Comparison of ENCODE assay signal across 28 cellular contexts in genomic region chr4:128946929-128947328, GRCh38.
"Had no signal": no experiment of that assay in that cellular context is flagged by ENCODE, and none has a peak within 500 bp of the region (broad histone marks: within the 10 kb centered on the region; RNA-seq: fewer than 3 reads in every experiment).

No MANE protein-coding gene starts in this region.

- H3K27ac Mint-ChIP-seq: naive thymus-derived CD8-positive, alpha-beta T cell; natural killer cell treated with Interleukin-12 subunit alpha and Interleukin-12 subunit beta and Interleukin-15 and Interleukin-18, amount 100 ng/mL, for 72 hours; nephron progenitor cell; stimulated activated effector memory CD8-positive, alpha-beta T cell treated with anti-CD3 and anti-CD28 coated beads, Interleukin-12 subunit alpha, Interleukin-12 subunit beta, amount 100 ng/mL, for 72 hours; stimulated activated naive B cell treated with anti-CD40 and anti-IgM and Interleukin-4, amounts not matched to agents 10 μg/mL and 1 μg/mL and 100 μg/mL, for 72 hours; stimulated activated naive CD8-positive, alpha-beta T cell treated with anti-CD3 and anti-CD28 coated beads, Interleukin-15, Interleukin-2, amounts not matched to agents 100 ng/mL and 50 ng/mL, for 24 hours had no signal

- H3K27me3 ChIP-seq: neutrophil, pancreas, stomach, thyroid gland, tibial nerve, upper lobe of left lung, vagina had no signal

- H3K27me3 Mint-ChIP-seq: naive B cell; naive thymus-derived CD8-positive, alpha-beta T cell; natural killer cell treated with Interleukin-12 subunit alpha and Interleukin-12 subunit beta and Interleukin-15 and Interleukin-18, amount 100 ng/mL, for 72 hours; stimulated activated naive B cell treated with anti-CD40 and anti-IgM and Interleukin-4, amounts not matched to agents 10 μg/mL and 1 μg/mL and 100 μg/mL, for 72 hours; stimulated activated naive CD8-positive, alpha-beta T cell treated with anti-CD3 and anti-CD28 coated beads, Interleukin-15, Interleukin-2, amounts not matched to agents 100 ng/mL and 50 ng/mL, for 24 hours had no signal

- H3K36me3 ChIP-seq: prostate gland, thoracic aorta, vagina had no signal

- H3K9me3 Mint-ChIP-seq: natural killer cell treated with Interleukin-12 subunit alpha and Interleukin-12 subunit beta and Interleukin-15 and Interleukin-18, amount 100 ng/mL, for 72 hours; nephron progenitor cell; neural crest cell; stimulated activated effector memory CD8-positive, alpha-beta T cell treated with anti-CD3 and anti-CD28 coated beads, Interleukin-12 subunit alpha, Interleukin-12 subunit beta, amount 100 ng/mL, for 72 hours; stimulated activated naive CD8-positive, alpha-beta T cell treated with anti-CD3 and anti-CD28 coated beads, Interleukin-15, Interleukin-2, amounts not matched to agents 100 ng/mL and 50 ng/mL, for 24 hours had no signal

- H3K4me1 ChIP-seq: pancreas, prostate gland, stomach, thyroid gland, upper lobe of left lung, vagina had no signal

- H3K4me3 Mint-ChIP-seq: naive B cell; naive thymus-derived CD8-positive, alpha-beta T cell; natural killer cell treated with Interleukin-12 subunit alpha and Interleukin-12 subunit beta and Interleukin-15 and Interleukin-18, amount 100 ng/mL, for 72 hours; nephron progenitor cell; neural crest cell; stimulated activated effector memory CD8-positive, alpha-beta T cell treated with anti-CD3 and anti-CD28 coated beads, Interleukin-12 subunit alpha, Interleukin-12 subunit beta, amount 100 ng/mL, for 72 hours; stimulated activated naive B cell treated with anti-CD40 and anti-IgM and Interleukin-4, amounts not matched to agents 10 μg/mL and 1 μg/mL and 100 μg/mL, for 72 hours; stimulated activated naive CD8-positive, alpha-beta T cell treated with anti-CD3 and anti-CD28 coated beads, Interleukin-15, Interleukin-2, amounts not matched to agents 100 ng/mL and 50 ng/mL, for 24 hours had no signal

- H3K4me3 ChIP-seq: pancreas, prostate gland, skin epidermis, stomach, thoracic aorta, thyroid gland, tibial nerve, upper lobe of left lung, vagina had no signal

- H3K27ac ChIP-seq: neutrophil, pancreas, prostate gland, skin epidermis, stomach, thoracic aorta, thyroid gland, tibial nerve, upper lobe of left lung, vagina had no signal

- ATAC-seq: naive thymus-derived CD8-positive, alpha-beta T cell; natural killer cell treated with Interleukin-12 subunit alpha and Interleukin-12 subunit beta and Interleukin-15 and Interleukin-18, amount 100 ng/mL, for 72 hours; pancreas; right cardiac atrium; sciatic nerve; stimulated activated effector memory CD8-positive, alpha-beta T cell treated with anti-CD3 and anti-CD28 coated beads, Interleukin-12 subunit alpha, Interleukin-12 subunit beta, amount 100 ng/mL, for 72 hours; stimulated activated naive B cell treated with anti-CD40 and anti-IgM and Interleukin-4, amounts not matched to agents 10 μg/mL and 1 μg/mL and 100 μg/mL, for 72 hours had no signal

- H3K4me1 Mint-ChIP-seq: naive B cell; naive thymus-derived CD8-positive, alpha-beta T cell; nephron progenitor cell; neural crest cell; stimulated activated effector memory CD8-positive, alpha-beta T cell treated with anti-CD3 and anti-CD28 coated beads, Interleukin-12 subunit alpha, Interleukin-12 subunit beta, amount 100 ng/mL, for 72 hours; stimulated activated naive B cell treated with anti-CD40 and anti-IgM and Interleukin-4, amounts not matched to agents 10 μg/mL and 1 μg/mL and 100 μg/mL, for 72 hours had no signal

- FAIRE-seq: pancreas, urothelium cell line had no signal

- DNase-seq: naive B cell; naive thymus-derived CD8-positive, alpha-beta T cell; nephron progenitor cell; nucleus accumbens; pancreas; right cardiac atrium; stimulated activated CD4-positive, alpha-beta T cell treated with anti-CD3 and anti-CD28 coated beads, Interleukin-15, amount 100 ng/mL, for 24 hours; stimulated activated CD4-positive, alpha-beta T cell treated with anti-CD3 and anti-CD28 coated beads, Interleukin-2, amount 100 ng/mL, for 24 hours; stimulated activated CD4-positive, alpha-beta T cell treated with anti-CD3 and anti-CD28 coated beads, Interleukin-2, amount 100 ng/mL, for 48 hours; stimulated activated CD4-positive, alpha-beta T cell treated with anti-CD3 and anti-CD28 coated beads, Interleukin-4, amount 100 ng/mL, for 24 hours; stimulated activated naive B cell treated with anti-CD40 and anti-IgM and Interleukin-4, amounts not matched to agents 10 μg/mL and 1 μg/mL and 100 μg/mL, for 72 hours; stimulated activated naive CD4-positive, alpha-beta T cell treated with Interleukin-2 at 50 U/mL for 16 hours; stomach; thyroid gland; trophoblast cell; upper lobe of left lung had no signal

- H3K9me3 ChIP-seq: neutrophil, pancreas, prostate gland, thoracic aorta, thyroid gland, tibial nerve, upper lobe of left lung, vagina had no signal
